Comparison of ENCODE assay signal across 8 cellular contexts in the genomic region with DNA sequence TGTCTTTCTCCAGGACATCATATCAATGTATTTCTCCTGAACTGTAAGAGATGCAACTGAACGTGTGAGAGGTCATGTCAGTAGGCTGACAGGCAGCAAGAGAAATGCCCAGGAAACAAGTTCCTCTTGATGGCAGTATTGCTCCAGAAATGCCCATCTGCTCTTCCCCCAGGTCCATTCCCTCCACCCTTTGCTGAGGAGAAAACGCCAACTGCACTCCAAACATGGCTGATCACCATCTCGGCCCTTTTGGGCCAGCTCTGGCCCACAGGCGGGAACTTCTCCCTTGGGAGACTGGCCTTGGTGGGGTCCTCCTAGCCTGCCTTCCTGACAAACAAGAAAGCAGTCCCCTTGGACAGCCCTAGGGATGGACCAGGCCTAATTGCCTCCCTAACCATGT.
DNase-seq lines count a peak whose midpoint lies in the region; ATAC-seq and FAIRE-seq lines count a peak whose summit lies in the region.

No MANE protein-coding gene starts in this region.

- 36 to 71% (median 50%) methylated on average over 4 of the region's 4 CpGs for WGBS in small intestine, 3 donors

- peak overlapping the region; percentile 22 for H3K27ac ChIP-seq in caudate nucleus (ENCODE audit: low read depth, low read length)
- H3K27ac ChIP-seq in small intestine (ENCODE audit: low read depth in 1 of 2, low read length in 1 of 2) = peak overlapping the region in 1 of 2 donors; percentile 0

- DNase-seq in NCI-H82 (lab: John Stamatoyannopoulos, UW) (peak; percentile 14), NCI-H82 treated with DMSO at 0.1 percent for 48 hours (lab: John Stamatoyannopoulos, UW; ENCODE audit: unreplicated experiment) (no peak), NCI-H146 treated with DMSO at 0.1 percent for 48 hours (lab: John Stamatoyannopoulos, UW; ENCODE audit: unreplicated experiment) (peak; percentile 27), caudate nucleus (lab: John Stamatoyannopoulos, UW) (peak in 32 of 61 donors; percentile 1 to 75 (median 22)), small intestine (peak; percentile 31), left lobe of liver (ENCODE audit: low spot score) (no peak)
- DNase-seq in activated CD4-positive, alpha-beta T cell treated with anti-CD3 and anti-CD28 coated beads, Interleukin-2, amount 50 U/mL, for 1 hour = no peak

- H3K36me3 ChIP-seq in small intestine (ENCODE audit: control insufficient read depth in 2 of 2, insufficient read depth in 2 of 2, low read length in 2 of 2) = no peaks in the 10 kb centered on the region

- ATAC-seq in left lobe of liver (no peak), GM18861 (IDR thresholded peaks at IDR 0.05; ENCODE audit: unreplicated experiment) (no peak)

- H3K27me3 ChIP-seq in small intestine (ENCODE audit: control insufficient read depth in 2 of 2, insufficient read depth in 2 of 2, low read length in 2 of 2) = no peaks in the 10 kb centered on the region

- no peaks in the 10 kb centered on the region for H3K9me3 ChIP-seq in small intestine (ENCODE audit: control insufficient read depth, low read depth)

- no peak overlapping the region for H3K4me3 ChIP-seq in small intestine (ENCODE audit: low read depth in 1 of 2, low read length in 2 of 2)

- no peaks in the 10 kb centered on the region for H3K4me1 ChIP-seq in small intestine (ENCODE audit: control insufficient read depth in 2 of 2, insufficient read depth in 1 of 2, low read depth in 1 of 2, low read length in 1 of 2)

- no peak for FAIRE-seq in small intestine (lab: Jason Lieb, UNC)

Comparison
In these comparisons a context has a peak if more than half of its experiments do, and no peak if none do; other contexts are left out.
1. DNase-seq: peak in NCI-H82 (single experiment), NCI-H146 treated with DMSO at 0.1 percent for 48 hours (single experiment), caudate nucleus (32 of 61) and small intestine (single experiment); none in NCI-H82 treated with DMSO at 0.1 percent for 48 hours (single experiment), left lobe of liver (single experiment) and activated CD4-positive, alpha-beta T cell treated with anti-CD3 and anti-CD28 coated beads, Interleukin-2, amount 50 U/mL, for 1 hour (single experiment).